24 cellular contexts compared by ENCODE assay signal in the genomic region with DNA sequence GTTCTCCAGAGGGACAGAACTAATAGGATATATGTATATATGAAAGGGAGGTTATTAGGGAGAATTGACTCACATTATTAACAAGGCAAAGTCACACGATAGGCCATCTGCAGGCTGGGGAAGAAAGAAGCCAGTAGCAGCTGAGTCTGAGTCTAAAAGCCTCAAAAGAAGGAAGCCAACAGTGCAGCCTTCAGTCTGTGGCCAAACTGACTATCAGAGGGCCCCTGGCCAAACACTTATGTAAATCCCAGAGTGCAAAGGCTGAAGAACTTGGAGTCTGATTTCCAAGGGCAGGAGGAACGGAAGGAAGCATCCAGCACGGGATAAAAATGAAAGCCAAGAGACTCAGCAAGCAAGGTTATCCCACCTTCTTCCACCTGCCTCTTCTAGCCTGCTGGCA.
"Had no signal": no experiment of that assay in that cellular context is flagged by ENCODE, and none has a peak within 500 bp of the region (broad histone marks: within the 10 kb centered on the region; RNA-seq: fewer than 3 reads in every experiment).

No MANE protein-coding gene starts in this region.

- FAIRE-seq: endothelial cell of umbilical vein had no signal

- H3K36me3 ChIP-seq: ovary had no signal

- ATAC-seq: effector memory CD8-positive, alpha-beta T cell; psoas muscle had no signal

- DNase-seq: activated CD4-positive, alpha-beta T cell treated with anti-CD3 and anti-CD28 coated beads for 4 hours; activated CD4-positive, alpha-beta T cell treated with anti-CD3 and anti-CD28 coated beads, Interleukin-2, amount 50 U/mL, for 4 hours; activated CD8-positive, alpha-beta memory T cell treated with anti-CD3 and anti-CD28 coated beads for 24 hours; activated effector memory CD4-positive, alpha-beta T cell treated with anti-CD3 and anti-CD28 coated beads, Interleukin-2, amount 50 U/mL, for 16 hours; activated naive CD4-positive, alpha-beta T cell treated with anti-CD3 and anti-CD28 coated beads for 36 hours; activated naive CD8-positive, alpha-beta T cell treated with anti-CD3 and anti-CD28 coated beads, Interleukin-2, amount 10 ng/mL, durations not matched to agents 7 days and 5 days; brain microvascular endothelial cell; caudate nucleus; cortex of kidney; effector memory CD8-positive, alpha-beta T cell; foreskin fibroblast; head of caudate nucleus; mammary epithelial cell; naive B cell; nephron progenitor cell; ovary; psoas muscle; stimulated activated CD4-positive, alpha-beta T cell treated with anti-CD3 and anti-CD28 coated beads, Interleukin-12 subunit alpha, Interleukin-12 subunit beta, amount 100 ng/mL, for 4 hours; stimulated activated CD4-positive, alpha-beta T cell treated with anti-CD3 and anti-CD28 coated beads, Interleukin-4, amount 100 ng/mL, for 1 hour had no signal

- H3K4me3 ChIP-seq: ascending aorta, ovary, psoas muscle, skin epidermis, vagina had no signal

- H3K4me1 ChIP-seq: ascending aorta, psoas muscle, vagina had no signal

- H3K27me3 ChIP-seq: ascending aorta, brain microvascular endothelial cell, neutrophil, ovary, vagina had no signal

- H3K27ac ChIP-seq: ascending aorta, brain microvascular endothelial cell, neutrophil, ovary, psoas muscle, skin epidermis, vagina had no signal

- H3K9me3 ChIP-seq: ascending aorta, neutrophil, psoas muscle, vagina had no signal
